ENCODE assay signal across 19 cellular contexts in genomic region chr2:27184115-27184514, GRCh38. TPM values are rescaled to one million over a fixed set of nuclear protein-coding genes. Genes with fewer than 3 reads are reported as not detected.
A peak's percentile ranks its signal among the peaks of the same experiment; 100 is the strongest.
DNase-seq lines count a peak whose midpoint lies in the region; ATAC-seq and TF ChIP-seq lines count a peak whose summit lies in the region.
"Had no signal": no experiment of that assay in that cellular context is flagged by ENCODE, and none has a peak within 500 bp of the region (broad histone marks: within the 10 kb centered on the region; RNA-seq: fewer than 3 reads in every experiment).

No MANE protein-coding gene starts in this region.

- H3K27ac Mint-ChIP-seq in MCF 10A (ENCODE audit: low read depth, unreplicated experiment), result no peak overlapping the region
- H3K27ac Mint-ChIP-seq: activated naive CD4-positive, alpha-beta T cell treated with anti-CD3 and anti-CD28 coated beads, Interleukin-2, amount 50 U/mL, for 24 hours; CD8-positive, alpha-beta T cell; nephron progenitor cell; T-helper 17 cell had no signal

- H3K4me1 ChIP-seq in mammary epithelial cell (ENCODE audit: insufficient read depth, low read length), result no peaks in the 10 kb centered on the region
- H3K4me1 ChIP-seq in uterus, result peaks cover 0 to 7% of the 10 kb centered on the region in 2 donors

- no peaks in the 10 kb centered on the region for H3K27me3 ChIP-seq in mammary epithelial cell (ENCODE audit: insufficient read depth, low read length)
- H3K27me3 ChIP-seq in uterus, result no peaks in the 10 kb centered on the region
- H3K27me3 ChIP-seq in H7 (ENCODE audit: control insufficient read depth, insufficient read depth, low read length), result no peaks in the 10 kb centered on the region

- peak; percentile 23 for DNase-seq in MCF 10A (ENCODE audit: unreplicated experiment)
- DNase-seq in mammary epithelial cell, result no peak
- peak; percentile 53 for DNase-seq in fibroblast of peridontal ligament (ENCODE audit: extremely low read depth)
- peak; percentile 68 for DNase-seq in myocyte (ENCODE audit: low read depth)
- peak; percentile 45 to 49 for DNase-seq in uterus
- DNase-seq in H7, result no peak
- DNase-seq in amygdala (lab: John Stamatoyannopoulos, UW), result no peak
- DNase-seq: CD8-positive, alpha-beta T cell; NCI-H524; nephron progenitor cell; retina; stimulated activated CD4-positive, alpha-beta T cell treated with anti-CD3 and anti-CD28 coated beads, Interleukin-4, amount 100 ng/mL, for 24 hours; T-helper 17 cell had no signal

- intact Hi-C loops in MCF 10A (cut with micrococcal nuclease), result no loop called here
- intact Hi-C loops in mammary epithelial cell (cut with micrococcal nuclease), result loop anchor here (5.0 kb wide), 1 partner anchor 52 kb away; the partner anchor contains the start of gene PREB
- intact Hi-C loops in uterus (cut with DNase I; ENCODE audit: low total_unique reads), result no loop called here

- TF ChIP-seq POLR2A in uterus (IDR thresholded peaks at IDR 0.05), result no peak

- no peaks in the 10 kb centered on the region for H3K9me3 ChIP-seq in mammary epithelial cell (replicated peaks; ENCODE audit: insufficient read depth, low read length)
- no peaks in the 10 kb centered on the region for H3K9me3 ChIP-seq in uterus

- dilution Hi-C loops in mammary epithelial cell (cut with HindIII; ENCODE audit: low sequenced_read_pairs), result no loop called here

- peaks cover 11% of the 10 kb centered on the region for H3K4me1 Mint-ChIP-seq in MCF 10A (ENCODE audit: insufficient read depth, unreplicated experiment)
- H3K4me1 Mint-ChIP-seq: activated naive CD4-positive, alpha-beta T cell treated with anti-CD3 and anti-CD28 coated beads, Interleukin-2, amount 50 U/mL, for 24 hours; nephron progenitor cell; T-helper 17 cell had no signal

- H3K27ac ChIP-seq in mammary epithelial cell (ENCODE audit: insufficient read depth, low read depth, low read length) (no peak overlapping the region), uterus (peak overlapping the region; percentile 90 to 94)

- 88% methylated on average over 4 of the region's 4 CpGs for WGBS in mammary epithelial cell (ENCODE audit: low coverage, missing lambda C conversion rate)

- POLR2A ChIA-PET in MCF 10A (lab: Yijun Ruan, JAX), result no interaction called here

- no peaks in the 10 kb centered on the region for H3K9me3 Mint-ChIP-seq in MCF 10A (ENCODE audit: unreplicated experiment)
- H3K9me3 Mint-ChIP-seq: activated naive CD4-positive, alpha-beta T cell treated with anti-CD3 and anti-CD28 coated beads, Interleukin-2, amount 50 U/mL, for 24 hours; CD8-positive, alpha-beta T cell; nephron progenitor cell had no signal

- no peaks in the 10 kb centered on the region for H3K27me3 Mint-ChIP-seq in MCF 10A (ENCODE audit: insufficient read depth, unreplicated experiment)

- H3K4me2 ChIP-seq in mammary epithelial cell (ENCODE audit: insufficient read depth, low read depth, low read length), result no peak overlapping the region
- H3K4me2 ChIP-seq: hepatocyte had no signal

- no peak overlapping the region for H3K9ac ChIP-seq in mammary epithelial cell (ENCODE audit: insufficient read depth, low read length)

- no peaks in the 10 kb centered on the region for H3K36me3 ChIP-seq in mammary epithelial cell (ENCODE audit: insufficient read depth, low read length)
- no peaks in the 10 kb centered on the region for H3K36me3 ChIP-seq in uterus
- no peaks in the 10 kb centered on the region for H3K36me3 ChIP-seq in H7 (replicated peaks; ENCODE audit: control insufficient read depth, insufficient read depth, low read length)

- H3K4me3 Mint-ChIP-seq in MCF 10A (ENCODE audit: unreplicated experiment), result no peak overlapping the region
- H3K4me3 Mint-ChIP-seq: activated naive CD4-positive, alpha-beta T cell treated with anti-CD3 and anti-CD28 coated beads, Interleukin-2, amount 50 U/mL, for 24 hours; CD8-positive, alpha-beta T cell; nephron progenitor cell; T-helper 17 cell had no signal

- no peaks in the 10 kb centered on the region for H3K36me3 Mint-ChIP-seq in MCF 10A (ENCODE audit: insufficient read depth, unreplicated experiment)
- H3K36me3 Mint-ChIP-seq: activated naive CD4-positive, alpha-beta T cell treated with anti-CD3 and anti-CD28 coated beads, Interleukin-2, amount 50 U/mL, for 24 hours; CD8-positive, alpha-beta T cell had no signal

- TF ChIP-seq CTCF in MCF 10A (IDR thresholded peaks at IDR 0.05; ENCODE audit: unreplicated experiment) (no peak), mammary epithelial cell (conservative IDR thresholded peaks at IDR 0.05 in 1 of 2, IDR thresholded peaks at IDR 0.05 in 1 of 2; ENCODE audit: extremely low read depth in 1 of 2, insufficient read depth in 1 of 2, low read depth in 1 of 2, low read length in 2 of 2) (no peak), uterus (IDR thresholded peaks at IDR 0.05) (no peak)

- H2AFZ ChIP-seq in mammary epithelial cell (ENCODE audit: low read depth, low read length), result no peak overlapping the region
- H2AFZ ChIP-seq: hepatocyte had no signal

- no peak for ATAC-seq in HG03378 (IDR thresholded peaks at IDR 0.05; ENCODE audit: unreplicated experiment)
- ATAC-seq: CD8-positive, alpha-beta T cell; Panc1; T-helper 17 cell had no signal

- no TSS peak for BruUV-seq in MCF 10A (replicated peaks; lab: Mats Ljungman, UMichigan)
- BruUV-seq in mammary epithelial cell (replicated peaks; lab: Mats Ljungman, UMichigan), result no TSS peak

- H3K4me3 ChIP-seq in mammary epithelial cell (replicated peaks in 1 of 3; ENCODE audit: insufficient read depth in 1 of 3, low read depth in 2 of 3, low read length in 3 of 3), result no peak overlapping the region
- H3K4me3 ChIP-seq in uterus, result no peak overlapping the region
- H3K4me3 ChIP-seq in H7 (ENCODE audit: insufficient read depth, low read depth, low read length), result no peak overlapping the region
- H3K4me3 ChIP-seq: hepatocyte had no signal

- in situ Hi-C loops in mammary epithelial cell (cut with MboI; ENCODE audit: low sequenced_read_pairs in 2 of 2), result loop anchor here in 1 of 2 donors (10.0 kb wide), 1 partner anchor 79 kb away; no protein-coding TSS in a partner anchor

- CTCF ChIA-PET in MCF 10A (lab: Yijun Ruan, JAX), result interaction anchor here (0.6 to 5.3 kb wide), 5 partner anchors 13 to 385 kb away, joined by 3 to 27 read pairs (median 3); no protein-coding TSS in a partner anchor
- CTCF ChIA-PET in mammary epithelial cell (lab: Charles Lee; ENCODE audit: low non-redundant PET), result no interaction called here

- no peaks in the 10 kb centered on the region for H3K79me2 ChIP-seq in mammary epithelial cell (ENCODE audit: insufficient read depth, low read length)
- H3K79me2 ChIP-seq: hepatocyte had no signal

- no peaks in the 10 kb centered on the region for H4K20me1 ChIP-seq in mammary epithelial cell (ENCODE audit: insufficient read depth, low read length)

RNA-seq across cellular contexts. Expression of gene ATRAID, which starts 27.7 kb away (rescaled TPM):
- total RNA-seq in MCF 10A (2022) (115 and 122 TPM in 2 replicates), mammary epithelial cell (100 to 1,000 TPM in 1 of 2 donors, 10 to 100 TPM in 1; 76.5 to 127 TPM), myocyte (188 and 203 TPM in 2 replicates), uterus (100 to 1,000 TPM; 105 to 235 (median 144) TPM)
- polyA plus RNA-seq in mammary epithelial cell, result 157 TPM
- 30.6 TPM for polyA minus RNA-seq in mammary epithelial cell
- 216 TPM for polyA plus RNA-seq in myocyte (2012)
- 182 and 203 TPM in 2 replicates for total RNA-seq in H7 (2014; rRNA removed; shearing (Covaris generic))

RNA-seq across cellular contexts. Expression of gene SLC5A6, which starts 28.0 kb away (rescaled TPM):
- total RNA-seq in MCF 10A (2022) (25.9 and 26.9 TPM in 2 replicates), mammary epithelial cell (10 to 100 TPM; 19.7 to 22.8 TPM), myocyte (31.2 and 36.2 TPM in 2 replicates), uterus (10 to 100 TPM; 20.5 to 69.7 (median 60.5) TPM)
- polyA plus RNA-seq in mammary epithelial cell, result 40.9 TPM
- 60.6 TPM for polyA minus RNA-seq in mammary epithelial cell
- 18.0 TPM for polyA plus RNA-seq in myocyte (2012)
- total RNA-seq in H7 (2014; rRNA removed; shearing (Covaris generic)), result 76.2 and 120 TPM in 2 replicates

RNA-seq across cellular contexts. Expression of gene CAD, which starts 33.1 kb away (rescaled TPM):
- total RNA-seq in MCF 10A (2022) (59.5 and 66.5 TPM in 2 replicates), mammary epithelial cell (10 to 100 TPM; 51.7 to 68.9 TPM), myocyte (22.8 and 24.9 TPM in 2 replicates), uterus (10 to 100 TPM in 3 of 4 donors, 1 to 10 TPM in 1; 5.9 to 47.2 (median 31.3) TPM)
- polyA plus RNA-seq in mammary epithelial cell, result 39.9 TPM
- polyA minus RNA-seq in mammary epithelial cell, result 240 TPM
- polyA plus RNA-seq in myocyte (2012), result 39.7 TPM
- 73.7 and 84.2 TPM in 2 replicates for total RNA-seq in H7 (2014; rRNA removed; shearing (Covaris generic))

RNA-seq across cellular contexts. Expression of gene TCF23, which starts 35.3 kb away (rescaled TPM):
- not detected in 2 replicates for total RNA-seq in MCF 10A (2022)
- total RNA-seq in mammary epithelial cell, result not detected
- not detected for polyA plus RNA-seq in mammary epithelial cell
- polyA minus RNA-seq in mammary epithelial cell, result not detected
- total RNA-seq in myocyte, result not detected in 2 replicates
- not detected for polyA plus RNA-seq in myocyte (2012)
- 10 to 100 TPM; 19.4 to 84.6 (median 32.0) TPM for total RNA-seq in uterus
- not detected in 2 replicates for total RNA-seq in H7 (2014; rRNA removed; shearing (Covaris generic))
- total RNA-seq: CD8-positive, alpha-beta T cell; cerebellum; G401; hepatocyte; T-helper 17 cell had no signal
- polyA plus RNA-seq: hepatocyte had no signal

RNA-seq across cellular contexts. Expression of gene PRR30, which starts 44.9 kb away (rescaled TPM):
- total RNA-seq in MCF 10A (2022) (not detected in 2 replicates), mammary epithelial cell (not detected), myocyte (not detected in 2 replicates), uterus (not detected)
- polyA plus RNA-seq in mammary epithelial cell, result not detected
- polyA minus RNA-seq in mammary epithelial cell, result not detected
- polyA plus RNA-seq in myocyte (2012), result not detected
- not detected in 2 replicates for total RNA-seq in H7 (2014; rRNA removed; shearing (Covaris generic))
- total RNA-seq: CD8-positive, alpha-beta T cell; cerebellum; G401; hepatocyte; T-helper 17 cell had no signal
- polyA plus RNA-seq: hepatocyte had no signal

Comparison
In these comparisons a context has a peak if more than half of its experiments do, and no peak if none do; other contexts are left out.
1. DNase-seq: peak in MCF 10A (single experiment), fibroblast of peridontal ligament (single experiment), myocyte (single experiment) and uterus (2 of 2); none in mammary epithelial cell (single experiment), H7 (single experiment) and amygdala (0 of 56).